ENCODE assay signal across 8 cellular contexts in genomic region chr7:74173866-74174605, GRCh38. TPM values are rescaled to one million over a fixed set of nuclear protein-coding genes. Genes with fewer than 3 reads are reported as not detected.
DNase-seq lines count a peak whose midpoint lies in the region; ATAC-seq lines count a peak whose summit lies in the region.

Gene EIF4H (plus strand): TSS chr7:74174356. CDS start chr7:74174384, 28 bp downstream.

- H3K9ac ChIP-seq in BLaER1 treated with 17β-estradiol and CSF1 and Interleukin-3, amounts not matched to agents 10 nM and 100 nM, result peak within 1 kb of the TSS; percentile 98 to 100 (median 99)

- DNase-seq in NCI-H69 (lab: John Stamatoyannopoulos, UW) (peak; percentile 98), cortex of kidney (lab: John Stamatoyannopoulos, UW) (peak; percentile 55), left kidney (ENCODE audit: low read depth, low spot score) (peak; percentile 97)
- DNase-seq in activated CD4-positive, alpha-beta T cell treated with anti-CD3 and anti-CD28 coated beads, Interleukin-2, amount 10 ng/mL, durations not matched to agents 7 days and 5 days, result peak; percentile 94
- DNase-seq in stimulated activated CD4-positive, alpha-beta T cell treated with anti-CD3 and anti-CD28 coated beads, Interleukin-1b, Interleukin-23, amount 100 ng/mL, for 48 hours, result peak; percentile 94

- H3K36me3 ChIP-seq in BLaER1 treated with 17β-estradiol and CSF1 and Interleukin-3, amounts not matched to agents 10 nM and 100 nM, result peaks cover 24 to 34% (median 31%) of the 10 kb centered on the region in 11 experiments

- H3K9me3 ChIP-seq in BLaER1 treated with 17β-estradiol and CSF1 and Interleukin-3, amounts not matched to agents 10 nM and 100 nM (replicated peaks in 1 of 11), result no peaks in the 10 kb centered on the region

- H3K4me1 ChIP-seq in BLaER1 treated with 17β-estradiol and CSF1 and Interleukin-3, amounts not matched to agents 10 nM and 100 nM, result peaks cover 47 to 56% (median 50%) of the 10 kb centered on the region in 10 experiments

- peak within 1 kb of the TSS; percentile 83 to 98 (median 94) for H3K4me3 ChIP-seq in BLaER1 treated with 17β-estradiol and CSF1 and Interleukin-3, amounts not matched to agents 10 nM and 100 nM

- H3K9me3 Mint-ChIP-seq in activated CD4-positive, alpha-beta T cell treated with anti-CD3 and anti-CD28 coated beads, Interleukin-2, amount 10 ng/mL, durations not matched to agents 7 days and 5 days, result no peaks in the 10 kb centered on the region

- POLR2A ChIA-PET in activated CD4-positive, alpha-beta T cell treated with anti-CD3 and anti-CD28 coated beads, Interleukin-2, amount 10 ng/mL, durations not matched to agents 7 days and 5 days (lab: Charles Lee), result no interaction called here

- peaks cover 14% of the 10 kb centered on the region for H3K36me3 Mint-ChIP-seq in activated CD4-positive, alpha-beta T cell treated with anti-CD3 and anti-CD28 coated beads, Interleukin-2, amount 10 ng/mL, durations not matched to agents 7 days and 5 days (ENCODE audit: low read depth)

- peak within 1 kb of the TSS; percentile 91 for H3K4me3 Mint-ChIP-seq in activated CD4-positive, alpha-beta T cell treated with anti-CD3 and anti-CD28 coated beads, Interleukin-2, amount 10 ng/mL, durations not matched to agents 7 days and 5 days

- CTCF ChIA-PET in activated CD4-positive, alpha-beta T cell treated with anti-CD3 and anti-CD28 coated beads, Interleukin-2, amount 10 ng/mL, durations not matched to agents 7 days and 5 days (lab: Charles Lee), result interaction anchor here (1.1 to 2.7 kb wide), 3 partner anchors 10 to 227 kb away, joined by 3 to 12 read pairs (median 5); no protein-coding TSS in a partner anchor

- H3K4me1 Mint-ChIP-seq in activated CD4-positive, alpha-beta T cell treated with anti-CD3 and anti-CD28 coated beads, Interleukin-2, amount 10 ng/mL, durations not matched to agents 7 days and 5 days, result peaks cover 46% of the 10 kb centered on the region

- H3K4me2 ChIP-seq in BLaER1 treated with 17β-estradiol and CSF1 and Interleukin-3, amounts not matched to agents 10 nM and 100 nM, result peak within 1 kb of the TSS; percentile 89 to 100 (median 96)

- peak within 1 kb of the TSS; percentile 94 for H3K27ac Mint-ChIP-seq in activated CD4-positive, alpha-beta T cell treated with anti-CD3 and anti-CD28 coated beads, Interleukin-2, amount 10 ng/mL, durations not matched to agents 7 days and 5 days

- peak within 1 kb of the TSS; percentile 97 to 99 (median 99) for H3K27ac ChIP-seq in BLaER1 treated with 17β-estradiol and CSF1 and Interleukin-3, amounts not matched to agents 10 nM and 100 nM

- H4K20me1 ChIP-seq in BLaER1 treated with 17β-estradiol and CSF1 and Interleukin-3, amounts not matched to agents 10 nM and 100 nM, result peaks cover 44 to 48% (median 47%) of the 10 kb centered on the region in 11 experiments

- no peaks in the 10 kb centered on the region for H3K27me3 Mint-ChIP-seq in activated CD4-positive, alpha-beta T cell treated with anti-CD3 and anti-CD28 coated beads, Interleukin-2, amount 10 ng/mL, durations not matched to agents 7 days and 5 days

- H3K27me3 ChIP-seq in BLaER1 treated with 17β-estradiol and CSF1 and Interleukin-3, amounts not matched to agents 10 nM and 100 nM, result no peaks in the 10 kb centered on the region

- ATAC-seq in GM19351 (IDR thresholded peaks at IDR 0.05; ENCODE audit: unreplicated experiment) (peak; percentile 82), HG03520 (IDR thresholded peaks at IDR 0.05; ENCODE audit: unreplicated experiment) (peak; percentile 60)

RNA-seq across cellular contexts. Expression of gene EIF4H, which starts in this region (rescaled TPM):
- 100 to 1,000 TPM; 240 to 264 TPM for total RNA-seq in activated CD4-positive, alpha-beta T cell treated with anti-CD3 and anti-CD28 coated beads, Interleukin-2, amount 10 ng/mL, durations not matched to agents 7 days and 5 days

Comparison
In these comparisons a context has a peak if more than half of its experiments do, and no peak if none do; other contexts are left out.
1. Peak in every context shown above with its lines: DNase-seq, ATAC-seq, H3K4me3 ChIP-seq and H3K27ac ChIP-seq.